In the genomic region with DNA sequence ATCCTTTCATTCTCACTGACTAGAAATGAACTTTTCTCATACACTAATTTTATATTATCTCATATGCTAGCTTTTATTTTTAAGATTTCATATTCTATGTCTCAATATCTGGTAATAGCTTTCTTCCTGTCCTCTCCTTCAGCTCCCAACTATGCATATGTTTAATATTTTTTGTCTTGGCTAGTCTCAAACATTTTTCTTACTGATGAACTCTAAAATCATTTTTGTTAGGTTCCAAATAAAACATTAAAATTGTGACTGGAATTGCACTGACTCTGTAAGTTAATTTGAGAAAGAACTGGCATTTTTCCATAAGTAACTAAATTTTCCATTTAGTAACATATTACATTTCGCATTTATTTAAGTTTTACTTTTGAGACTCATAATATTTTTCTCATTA, we compare ENCODE assay signal across 27 cellular contexts.
"Had no signal": no experiment of that assay in that cellular context is flagged by ENCODE, and none has a peak within 500 bp of the region (broad histone marks: within the 10 kb centered on the region; RNA-seq: fewer than 3 reads in every experiment).

No MANE protein-coding gene starts in this region.

- H3K4me3 Mint-ChIP-seq: immature natural killer cell; mesothelial cell of epicardium; naive B cell; natural killer cell treated with Interleukin-12 subunit alpha and Interleukin-12 subunit beta and Interleukin-15 and Interleukin-18, amount 100 ng/mL, for 72 hours; stimulated activated effector memory CD8-positive, alpha-beta T cell treated with anti-CD3 and anti-CD28 coated beads, Interleukin-12 subunit alpha, Interleukin-12 subunit beta, amount 100 ng/mL, for 72 hours; stimulated activated naive CD8-positive, alpha-beta T cell treated with anti-CD3 and anti-CD28 coated beads, Interleukin-15, Interleukin-2, amounts not matched to agents 100 ng/mL and 50 ng/mL, for 24 hours; type B pancreatic cell had no signal

- H3K27ac ChIP-seq: left lung, pancreas, prostate gland, skin epidermis, spleen, tibial nerve, vagina had no signal

- H3K27me3 ChIP-seq: left lung, pancreas, spleen, tibial nerve, vagina had no signal

- H3K9me3 ChIP-seq: left lung, pancreas, prostate gland, spleen, tibial nerve, vagina had no signal

- H3K27ac Mint-ChIP-seq: immature natural killer cell; mesothelial cell of epicardium; naive B cell; natural killer cell treated with Interleukin-12 subunit alpha and Interleukin-12 subunit beta and Interleukin-15 and Interleukin-18, amount 100 ng/mL, for 72 hours; stimulated activated effector memory CD8-positive, alpha-beta T cell treated with anti-CD3 and anti-CD28 coated beads, Interleukin-12 subunit alpha, Interleukin-12 subunit beta, amount 100 ng/mL, for 72 hours; stimulated activated naive CD8-positive, alpha-beta T cell treated with anti-CD3 and anti-CD28 coated beads, Interleukin-15, Interleukin-2, amounts not matched to agents 100 ng/mL and 50 ng/mL, for 24 hours; type B pancreatic cell had no signal

- H3K27me3 Mint-ChIP-seq: naive B cell; natural killer cell treated with Interleukin-12 subunit alpha and Interleukin-12 subunit beta and Interleukin-15 and Interleukin-18, amount 100 ng/mL, for 72 hours; stimulated activated naive CD8-positive, alpha-beta T cell treated with anti-CD3 and anti-CD28 coated beads, Interleukin-15, Interleukin-2, amounts not matched to agents 100 ng/mL and 50 ng/mL, for 24 hours had no signal

- H3K4me3 ChIP-seq: left lung, lung, pancreas, prostate gland, skin epidermis, spleen, tibial nerve, vagina had no signal

- FAIRE-seq: islet of Langerhans had no signal

- H3K4me1 Mint-ChIP-seq: mesothelial cell of epicardium; naive B cell; stimulated activated effector memory CD8-positive, alpha-beta T cell treated with anti-CD3 and anti-CD28 coated beads, Interleukin-12 subunit alpha, Interleukin-12 subunit beta, amount 100 ng/mL, for 72 hours had no signal

- DNase-seq: hypothalamus; immature natural killer cell; kidney; left colon; left lung; mesendoderm; naive B cell; pancreas; posterior cingulate gyrus; retina; right cardiac atrium; spleen; stimulated activated CD4-positive, alpha-beta T cell treated with anti-CD3 and anti-CD28 coated beads, Interleukin-4, amount 100 ng/mL, for 24 hours; stimulated activated naive CD4-positive, alpha-beta T cell; substantia nigra had no signal

- H3K36me3 Mint-ChIP-seq: mesothelial cell of epicardium; naive B cell; natural killer cell treated with Interleukin-12 subunit alpha and Interleukin-12 subunit beta and Interleukin-15 and Interleukin-18, amount 100 ng/mL, for 72 hours; stimulated activated effector memory CD8-positive, alpha-beta T cell treated with anti-CD3 and anti-CD28 coated beads, Interleukin-12 subunit alpha, Interleukin-12 subunit beta, amount 100 ng/mL, for 72 hours; type B pancreatic cell had no signal

- ATAC-seq: left colon; left lung; natural killer cell treated with Interleukin-12 subunit alpha and Interleukin-12 subunit beta and Interleukin-15 and Interleukin-18, amount 100 ng/mL, for 72 hours; pancreas; right cardiac atrium; sciatic nerve; stimulated activated effector memory CD8-positive, alpha-beta T cell treated with anti-CD3 and anti-CD28 coated beads, Interleukin-12 subunit alpha, Interleukin-12 subunit beta, amount 100 ng/mL, for 72 hours had no signal

- H3K4me1 ChIP-seq: left lung, pancreas, prostate gland, spleen, tibial nerve, vagina had no signal

- H3K36me3 ChIP-seq: left lung, pancreas, prostate gland, spleen, tibial nerve, vagina had no signal

- H3K9me3 Mint-ChIP-seq: immature natural killer cell; natural killer cell treated with Interleukin-12 subunit alpha and Interleukin-12 subunit beta and Interleukin-15 and Interleukin-18, amount 100 ng/mL, for 72 hours; stimulated activated effector memory CD8-positive, alpha-beta T cell treated with anti-CD3 and anti-CD28 coated beads, Interleukin-12 subunit alpha, Interleukin-12 subunit beta, amount 100 ng/mL, for 72 hours; type B pancreatic cell had no signal
